16 cellular contexts compared by ENCODE assay signal in genomic region chr1:240308061-240308460, GRCh38.
DNase-seq lines count a peak whose midpoint lies in the region; ATAC-seq and TF ChIP-seq lines count a peak whose summit lies in the region.
"Had no signal": no experiment of that assay in that cellular context is flagged by ENCODE, and none has a peak within 500 bp of the region (broad histone marks: within the 10 kb centered on the region; RNA-seq: fewer than 3 reads in every experiment).

No MANE protein-coding gene starts in this region.

- peak overlapping the region; percentile 80; the same call in 1 of the 2 replicates for H3K23ac ChIP-seq in IMR-90 (ENCODE audit: low read depth, low read length)

- peak overlapping the region; percentile 20 for H3K56ac ChIP-seq in IMR-90 (ENCODE audit: extremely low read depth, insufficient read depth, low read length)

- peaks cover 14% of the 10 kb centered on the region for H3K9me1 ChIP-seq in IMR-90 (ENCODE audit: insufficient read depth, low read length)

- peaks cover 0 to 18% (median 12%) of the 10 kb centered on the region in 5 experiments for H3K9me3 Mint-ChIP-seq in brain

- CTCF ChIA-PET in IMR-90 (lab: Yijun Ruan, JAX), result no interaction called here

- H3K9ac ChIP-seq in IMR-90 (ENCODE audit: low read depth, low read length), result no peak overlapping the region
- H3K9ac ChIP-seq: SK-N-SH had no signal

- DNase-seq in AG10803 (ENCODE audit: low read depth), result no peak
- DNase-seq in IMR-90, result no peak
- no peak for DNase-seq in osteoblast (ENCODE audit: insufficient read length, low spot score, missing footprints)
- DNase-seq in left ventricle myocardium inferior, result no peak
- no peak for DNase-seq in left lung
- DNase-seq: COR-L47, DMS153, H7, MV-4-11, NCI-H1436, NCI-H2029 treated with DMSO at 0.1 percent for 48 hours, NCI-H748 treated with DMSO at 0.1 percent for 48 hours, Right ventricle myocardium superior, SK-N-SH had no signal

- H3K27me3 ChIP-seq in IMR-90 (ENCODE audit: control insufficient read depth, insufficient read depth, low read length), result no peaks in the 10 kb centered on the region
- no peaks in the 10 kb centered on the region for H3K27me3 ChIP-seq in osteoblast (ENCODE audit: insufficient read depth, low read length)
- no peaks in the 10 kb centered on the region for H3K27me3 ChIP-seq in left ventricle myocardium inferior (ENCODE audit: low read depth)
- H3K27me3 ChIP-seq in left lung, result no peaks in the 10 kb centered on the region

- H3K14ac ChIP-seq in IMR-90 (replicated peaks; ENCODE audit: low read depth, low read length), result peak overlapping the region; percentile 79

- in situ Hi-C loops in IMR-90 (cut with MboI; ENCODE audit: low sequenced_read_pairs), result no loop called here

- WGBS in IMR-90 (ENCODE audit: extremely low coverage in 2 of 2, insufficient read length in 1 of 2), 2 experiments, result 100% methylated on average over 1 of the region's 2 CpGs; no CpG with 5 or more reads in 1 of the 2 experiments

- intact Hi-C loops in IMR-90 (cut with micrococcal nuclease), result no loop called here
- intact Hi-C loops in left ventricle myocardium inferior (cut with micrococcal nuclease), result no loop called here
- intact Hi-C loops in left lung (cut with DNase I), result no loop called here

- H3K79me1 ChIP-seq in IMR-90 (ENCODE audit: low read depth in 1 of 2, low read length in 2 of 2), result peaks cover 22 to 45% of the 10 kb centered on the region in 2 experiments

- peaks cover 47% of the 10 kb centered on the region for H3K36me3 Mint-ChIP-seq in brain

- peaks cover 35% of the 10 kb centered on the region for H3K79me2 ChIP-seq in osteoblast (ENCODE audit: insufficient read depth, low read length)

- peak overlapping the region; percentile 90 for H2BK20ac ChIP-seq in IMR-90 (ENCODE audit: low read depth, low read length)

- H4K5ac ChIP-seq in IMR-90 (ENCODE audit: low read depth, low read length), result peak overlapping the region; percentile 73

- H3K4me2 ChIP-seq in IMR-90 (ENCODE audit: low read depth, low read length) (peak overlapping the region; percentile 84), osteoblast (ENCODE audit: insufficient read depth, low read length) (peak overlapping the region; percentile 42)
- H3K4me2 ChIP-seq: SK-N-SH had no signal

- H2AK9ac ChIP-seq in IMR-90 (replicated peaks; ENCODE audit: low read depth, low read length, poor library complexity), result peak overlapping the region; percentile 76

- H3K4me3 ChIP-seq in AG10803 (ENCODE audit: low read length), result peak overlapping the region; percentile 13
- H3K4me3 ChIP-seq in IMR-90 (ENCODE audit: insufficient read depth, low read depth, low read length), result no peak overlapping the region
- H3K4me3 ChIP-seq in osteoblast (ENCODE audit: insufficient read depth, low read length), result no peak overlapping the region
- no peak overlapping the region for H3K4me3 ChIP-seq in left ventricle myocardium inferior
- no peak overlapping the region for H3K4me3 ChIP-seq in left lung

- TF ChIP-seq CTCF in AG10803 (conservative IDR thresholded peaks at IDR 0.05; ENCODE audit: low read length) (no peak), IMR-90 (conservative IDR thresholded peaks at IDR 0.05; ENCODE audit: low read depth, low read length) (no peak), brain (conservative IDR thresholded peaks at IDR 0.05) (no peak), osteoblast (IDR thresholded peaks at IDR 0.05; ENCODE audit: extremely low read depth, low read depth, low read length) (no peak), left ventricle myocardium inferior (IDR thresholded peaks at IDR 0.05; ENCODE audit: borderline replicate concordance) (no peak), left lung (IDR thresholded peaks at IDR 0.05) (no peak)

- peak overlapping the region; percentile 81 for H2BK15ac ChIP-seq in IMR-90 (ENCODE audit: low read depth, low read length)

- no peak overlapping the region for H3K4me3 Mint-ChIP-seq in brain

- H3K36me3 ChIP-seq in IMR-90 (ENCODE audit: control insufficient read depth, insufficient read depth, low read length) (0 out of 2 replicates have a peak, but pooled peaks cover 1% of the 10 kb centered on the region), osteoblast (ENCODE audit: insufficient read depth, low read length) (peaks cover 6% of the 10 kb centered on the region), left ventricle myocardium inferior (no peaks in the 10 kb centered on the region), left lung (no peaks in the 10 kb centered on the region)

- no TSS peak for BruUV-seq in IMR-90 (replicated peaks; lab: Mats Ljungman, UMichigan)

- H3K27ac ChIP-seq in IMR-90 (ENCODE audit: insufficient read depth, low read length) (no peak overlapping the region), osteoblast (ENCODE audit: low read depth, low read length) (peak overlapping the region; percentile 57), left ventricle myocardium inferior (replicated peaks) (no peak overlapping the region), left lung (no peak overlapping the region)

- H2BK120ac ChIP-seq in IMR-90 (ENCODE audit: low read depth, low read length), result peak overlapping the region; percentile 92

- dilution Hi-C loops in IMR-90 (cut with HindIII; ENCODE audit: low sequenced_read_pairs, unreplicated experiment), result no loop called here

- H3K18ac ChIP-seq in IMR-90 (ENCODE audit: low read depth, low read length), result peak overlapping the region; percentile 24; the same call in 1 of the 2 replicates

- H4K91ac ChIP-seq in IMR-90 (ENCODE audit: insufficient read depth, low read depth, low read length), result peak overlapping the region; percentile 83

- H3K27me3 Mint-ChIP-seq in brain, result no peaks in the 10 kb centered on the region

- H3K4ac ChIP-seq in IMR-90 (ENCODE audit: low read depth, low read length), result peak overlapping the region; percentile 98

- H2AFZ ChIP-seq in IMR-90 (replicated peaks; ENCODE audit: low read length, poor library complexity) (no peak overlapping the region), osteoblast (ENCODE audit: low read length) (peak overlapping the region; percentile 16)

- ATAC-seq in IMR-90 (ENCODE audit: low read depth) (no peak), left lung (no peak), HG03439 (IDR thresholded peaks at IDR 0.05; ENCODE audit: unreplicated experiment) (no peak)

- peak overlapping the region; percentile 59 for H2BK5ac ChIP-seq in IMR-90 (ENCODE audit: low read depth, low read length, poor library complexity, severe bottlenecking)

- peaks cover 51% of the 10 kb centered on the region for H3K4me1 Mint-ChIP-seq in brain

- POLR2A ChIA-PET in IMR-90 (lab: Charles Lee; ENCODE audit: unreplicated experiment), result no interaction called here

- no peak for TF ChIP-seq RAD21 in IMR-90 (IDR thresholded peaks at IDR 0.05; ENCODE audit: low read length)

- H3K27ac Mint-ChIP-seq in brain, result peak overlapping the region in 3 of 5 experiments; percentile 76 to 94 (median 80)

- H4K20me1 ChIP-seq in IMR-90 (ENCODE audit: insufficient read depth, low read length) (no peaks in the 10 kb centered on the region), osteoblast (ENCODE audit: insufficient read depth, low read length) (no peaks in the 10 kb centered on the region)

- peak overlapping the region; percentile 62; the same call in 1 of the 2 replicates for H2AK5ac ChIP-seq in IMR-90 (ENCODE audit: low read depth, low read length)

- H4K8ac ChIP-seq in IMR-90 (ENCODE audit: low read depth in 2 of 2, low read length in 2 of 2), result peak overlapping the region; percentile 15 to 96; a peak in 3 of 4 replicates

- TF ChIP-seq POLR2A in IMR-90 (IDR thresholded peaks at IDR 0.05; ENCODE audit: low read depth, low read length), result no peak

- H3K4me1 ChIP-seq in IMR-90 (ENCODE audit: control insufficient read depth, insufficient read depth, low read length), result peaks cover 18% of the 10 kb centered on the region
- H3K4me1 ChIP-seq in osteoblast (ENCODE audit: insufficient read depth, low read length), result peaks cover 52% of the 10 kb centered on the region
- H3K4me1 ChIP-seq in left ventricle myocardium inferior, result no peaks in the 10 kb centered on the region
- H3K4me1 ChIP-seq in left lung, result no peaks in the 10 kb centered on the region

- H3K9me3 ChIP-seq in IMR-90 (ENCODE audit: control insufficient read depth, insufficient read depth, low read length), result no peaks in the 10 kb centered on the region; the same call in 1 of the 2 replicates
- no peaks in the 10 kb centered on the region for H3K9me3 ChIP-seq in osteoblast (ENCODE audit: low read depth, low read length)
- peaks cover 13% of the 10 kb centered on the region for H3K9me3 ChIP-seq in left ventricle myocardium inferior (replicated peaks)
- H3K9me3 ChIP-seq in left lung, result peaks cover 0 to 6% of the 10 kb centered on the region in 2 donors

TF ChIP-seq in IMR-90, 13 proteins besides CTCF, POLR2A, EP300 and RAD21 (continues in another document):
- TF ChIP-seq CHD1 (IDR thresholded peaks at IDR 0.05; ENCODE audit: low read depth, low read length) (no peak), CEBPB (IDR thresholded peaks at IDR 0.05; ENCODE audit: low read depth, low read length) (no peak), RFX5 (IDR thresholded peaks at IDR 0.05; ENCODE audit: low read depth, low read length) (no peak), ELK1 (IDR thresholded peaks at IDR 0.05; ENCODE audit: borderline replicate concordance, low read depth, low read length) (no peak), MAZ (IDR thresholded peaks at IDR 0.05; ENCODE audit: borderline replicate concordance, low read depth, low read length) (no peak), NFE2L2 (IDR thresholded peaks at IDR 0.05; ENCODE audit: low read depth, low read length) (no peak), USF2 (IDR thresholded peaks at IDR 0.05; ENCODE audit: low read depth, low read length) (no peak), FOS (IDR thresholded peaks at IDR 0.05; ENCODE audit: low read depth, low read length) (no peak), MXI1 (IDR thresholded peaks at IDR 0.05; ENCODE audit: borderline replicate concordance, low read depth, low read length) (no peak), SMC3 (IDR thresholded peaks at IDR 0.05; ENCODE audit: low read depth, low read length) (no peak), MAFK (IDR thresholded peaks at IDR 0.05; ENCODE audit: low read depth, low read length) (no peak)
